ENCODE assay signal across 2 cellular contexts in genomic region chr9:120935383-120935857, GRCh38.
TF ChIP-seq lines count a peak whose summit lies in the region.

No MANE protein-coding gene starts in this region.

TF ChIP-seq in GM12878, 131 proteins besides CTCF, POLR2A, EP300 and RAD21:
- TF ChIP-seq MAX (IDR thresholded peaks at IDR 0.05; ENCODE audit: low read depth, low read length) (no peak), SIN3A (IDR thresholded peaks at IDR 0.05; ENCODE audit: low read depth, low read length) (0 out of 2 replicates have a peak, but pooled peaks have one; percentile 48), DPF2 (IDR thresholded peaks at IDR 0.05) (peak; percentile 38; the same call in 1 of the 2 replicates), CBX5 (IDR thresholded peaks at IDR 0.05; ENCODE audit: low read depth) (no peak), BACH1 (IDR thresholded peaks at IDR 0.05; ENCODE audit: borderline replicate concordance) (0 out of 2 replicates have a peak, but pooled peaks have one; percentile 16), ZBED1 (IDR thresholded peaks at IDR 0.05; ENCODE audit: borderline replicate concordance) (no peak), ZNF274 (IDR thresholded peaks at IDR 0.05; ENCODE audit: insufficient read depth, insufficient read length) (no peak), MTA2 (IDR thresholded peaks at IDR 0.05; ENCODE audit: low read depth) (no peak), CUX1 (IDR thresholded peaks at IDR 0.05; ENCODE audit: insufficient replicate concordance, low read depth, low read length) (no peak), ZNF687 (IDR thresholded peaks at IDR 0.05) (peak; percentile 61), ZNF217 (IDR thresholded peaks at IDR 0.05) (no peak), EED (IDR thresholded peaks at IDR 0.05; ENCODE audit: low read depth) (0 out of 2 replicates have a peak, but pooled peaks have one; percentile 31)

TF ChIP-seq in GM12891, 5 proteins besides CTCF, POLR2A, EP300 and RAD21:
- TF ChIP-seq POLR2AphosphoS5 (IDR thresholded peaks at IDR 0.05; ENCODE audit: low read depth, low read length) (no peak), TAF1 (IDR thresholded peaks at IDR 0.05; ENCODE audit: low read depth, low read length) (no peak), PAX5 (IDR thresholded peaks at IDR 0.05; ENCODE audit: insufficient read depth, low read length, severe bottlenecking) (no peak), POU2F2 (IDR thresholded peaks at IDR 0.05; ENCODE audit: low read depth, low read length) (no peak), SPI1 (IDR thresholded peaks at IDR 0.05; ENCODE audit: low read depth, low read length) (no peak)
